In the genomic region with DNA sequence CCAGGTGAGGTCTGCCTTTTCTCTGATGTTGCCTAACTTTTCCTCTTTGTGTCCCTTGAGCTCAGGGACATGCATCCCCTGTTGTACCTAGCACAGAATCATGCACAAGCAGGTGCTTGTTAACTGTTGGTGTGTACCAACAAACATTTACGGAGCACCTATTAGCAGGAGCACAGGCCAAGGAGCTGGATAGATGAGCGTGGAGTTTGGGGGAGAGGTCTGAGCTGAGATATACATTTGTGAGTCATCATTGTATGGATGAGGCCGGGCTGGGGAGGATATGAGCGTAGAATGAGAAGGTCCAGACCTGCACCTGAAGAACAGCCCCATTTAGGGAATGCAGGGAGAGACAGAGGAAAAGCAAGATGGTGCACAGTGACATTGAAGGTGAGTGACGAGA, we compare ENCODE assay signal across 13 cellular contexts. TPM values are rescaled to one million over a fixed set of nuclear protein-coding genes. Genes with fewer than 3 reads are reported as not detected.
A peak's percentile ranks its signal among the peaks of the same experiment; 100 is the strongest.
DNase-seq lines count a peak whose midpoint lies in the region; ATAC-seq, FAIRE-seq and TF ChIP-seq lines count a peak whose summit lies in the region.
"Had no signal": no experiment of that assay in that cellular context is flagged by ENCODE, and none has a peak within 500 bp of the region (broad histone marks: within the 10 kb centered on the region; RNA-seq: fewer than 3 reads in every experiment).

No MANE protein-coding gene starts in this region.

- H3K27me3 ChIP-seq in endothelial cell of umbilical vein (ENCODE audit: control insufficient read depth in 2 of 2, insufficient read depth in 2 of 2, low read length in 2 of 2), result no peaks in the 10 kb centered on the region
- H3K27me3 ChIP-seq: adrenal gland, SJSA1, tibial artery had no signal

- H3K4me1 ChIP-seq in endothelial cell of umbilical vein (ENCODE audit: control insufficient read depth, extremely low read depth, insufficient read depth, low read length), result peaks cover 66% of the 10 kb centered on the region

- CTCF ChIA-PET in WTC11 (lab: Charles Lee) (interaction anchor here (2.4 kb wide), 1 partner anchor 173 kb away, joined by 8 read pairs; no protein-coding TSS in a partner anchor), endothelial cell of umbilical vein (lab: Charles Lee) (interaction anchor here (0.9 kb wide), 1 partner anchor 50 kb away, joined by 3 read pairs; no protein-coding TSS in a partner anchor)

- peak overlapping the region; percentile 92 for H3K27ac ChIP-seq in endothelial cell of umbilical vein (ENCODE audit: insufficient read depth, low read depth, low read length)
- H3K27ac ChIP-seq: adrenal gland, SJSA1 had no signal

- peaks cover 90% of the 10 kb centered on the region for H3K4me1 Mint-ChIP-seq in activated T-cell treated with anti-CD3 and anti-CD28 coated beads, Interleukin-2, amount 50 U/mL, for 24 hours (ENCODE audit: low read depth)
- H3K4me1 Mint-ChIP-seq in WTC11, result peaks cover 36% of the 10 kb centered on the region
- peaks cover 90% of the 10 kb centered on the region for H3K4me1 Mint-ChIP-seq in stimulated activated memory B cell treated with anti-CD40 and anti-IgM and Interleukin-4, amounts not matched to agents 10 μg/mL and 1 μg/mL and 100 μg/mL, for 72 hours

- H3K9me3 Mint-ChIP-seq in activated T-cell treated with anti-CD3 and anti-CD28 coated beads, Interleukin-2, amount 50 U/mL, for 24 hours, result no peaks in the 10 kb centered on the region
- no peaks in the 10 kb centered on the region for H3K9me3 Mint-ChIP-seq in WTC11
- H3K9me3 Mint-ChIP-seq in stimulated activated memory B cell treated with anti-CD40 and anti-IgM and Interleukin-4, amounts not matched to agents 10 μg/mL and 1 μg/mL and 100 μg/mL, for 72 hours, result no peaks in the 10 kb centered on the region

- peaks cover 96% of the 10 kb centered on the region for H3K79me2 ChIP-seq in endothelial cell of umbilical vein (ENCODE audit: control insufficient read depth, insufficient read depth, low read length)

- H3K4me3 ChIP-seq in endothelial cell of umbilical vein (replicated peaks in 1 of 3; ENCODE audit: insufficient read depth in 1 of 3, low read depth in 1 of 3, low read length in 3 of 3), result no peak overlapping the region
- H3K4me3 ChIP-seq: adrenal gland, SJSA1, tibial artery had no signal

- H3K36me3 ChIP-seq in endothelial cell of umbilical vein (ENCODE audit: control insufficient read depth in 2 of 2, extremely low read depth in 1 of 2, insufficient read depth in 2 of 2, low read length in 2 of 2), result no peaks in the 10 kb centered on the region
- H3K36me3 ChIP-seq: adrenal gland, tibial artery had no signal

- dilution Hi-C loops in endothelial cell of umbilical vein (cut with MboI; ENCODE audit: extremely low pct_ligation_motif_present, low sequenced_read_pairs), result no loop called here

- H4K20me1 ChIP-seq in endothelial cell of umbilical vein (replicated peaks; ENCODE audit: control insufficient read depth, extremely low read depth, insufficient read depth, low read length), result no peaks in the 10 kb centered on the region

- H3K9me1 ChIP-seq in endothelial cell of umbilical vein (replicated peaks; ENCODE audit: control insufficient read depth, extremely low read depth, insufficient read depth, low read length), result no peaks in the 10 kb centered on the region

- H3K36me3 Mint-ChIP-seq in activated T-cell treated with anti-CD3 and anti-CD28 coated beads, Interleukin-2, amount 50 U/mL, for 24 hours (ENCODE audit: low read depth), result peaks cover 8% of the 10 kb centered on the region
- no peaks in the 10 kb centered on the region for H3K36me3 Mint-ChIP-seq in WTC11
- peaks cover 9% of the 10 kb centered on the region for H3K36me3 Mint-ChIP-seq in stimulated activated memory B cell treated with anti-CD40 and anti-IgM and Interleukin-4, amounts not matched to agents 10 μg/mL and 1 μg/mL and 100 μg/mL, for 72 hours

- H3K4me3 Mint-ChIP-seq in activated T-cell treated with anti-CD3 and anti-CD28 coated beads, Interleukin-2, amount 50 U/mL, for 24 hours, result no peak overlapping the region
- H3K4me3 Mint-ChIP-seq in WTC11, result no peak overlapping the region
- no peak overlapping the region for H3K4me3 Mint-ChIP-seq in stimulated activated memory B cell treated with anti-CD40 and anti-IgM and Interleukin-4, amounts not matched to agents 10 μg/mL and 1 μg/mL and 100 μg/mL, for 72 hours

- DNase-seq in activated T-cell treated with anti-CD3 and anti-CD28 coated beads, Interleukin-2, amount 50 U/mL, for 24 hours, result no peak
- DNase-seq in activated T-cell treated with anti-CD3 and anti-CD28 coated beads, Interleukin-2, amount 50 U/mL, for 48 hours, result no peak
- no peak for DNase-seq in WTC11 (ENCODE audit: low spot score)
- DNase-seq in endothelial cell of umbilical vein (ENCODE audit: low read depth, low spot score), result no peak
- no peak for DNase-seq in GM10266 (ENCODE audit: extremely low spot score)
- DNase-seq: adrenal gland, GOT3, NCI-H2029 treated with DMSO at 0.1 percent for 48 hours had no signal

- FAIRE-seq in endothelial cell of umbilical vein (lab: Jason Lieb, UNC), result no peak

- no peak overlapping the region for H3K4me2 ChIP-seq in endothelial cell of umbilical vein (ENCODE audit: insufficient read depth, low read length)

- H3K27me3 Mint-ChIP-seq in activated T-cell treated with anti-CD3 and anti-CD28 coated beads, Interleukin-2, amount 50 U/mL, for 24 hours, result no peaks in the 10 kb centered on the region
- no peaks in the 10 kb centered on the region for H3K27me3 Mint-ChIP-seq in WTC11 (ENCODE audit: low read depth)
- H3K27me3 Mint-ChIP-seq in stimulated activated memory B cell treated with anti-CD40 and anti-IgM and Interleukin-4, amounts not matched to agents 10 μg/mL and 1 μg/mL and 100 μg/mL, for 72 hours, result no peaks in the 10 kb centered on the region

- H3K9ac ChIP-seq in endothelial cell of umbilical vein (replicated peaks; ENCODE audit: extremely low read depth, insufficient read depth, low read length), result no peak overlapping the region

- no peaks in the 10 kb centered on the region for H3K9me3 ChIP-seq in endothelial cell of umbilical vein (replicated peaks; ENCODE audit: control insufficient read depth, insufficient read depth, low read length)
- H3K9me3 ChIP-seq: adrenal gland, SJSA1, tibial artery had no signal

- ATAC-seq in WTC11 (no peak), GM19467 (IDR thresholded peaks at IDR 0.05; ENCODE audit: unreplicated experiment) (no peak), GM18502 (IDR thresholded peaks at IDR 0.05; ENCODE audit: poor library complexity, unreplicated experiment) (no peak)
- no peak for ATAC-seq in stimulated activated memory B cell treated with anti-CD40 and anti-IgM and Interleukin-4, amounts not matched to agents 10 μg/mL and 1 μg/mL and 100 μg/mL, for 72 hours

- no peak overlapping the region for H2AFZ ChIP-seq in endothelial cell of umbilical vein (ENCODE audit: low read depth, low read length)

- no peak for TF ChIP-seq POLR2A in endothelial cell of umbilical vein (IDR thresholded peaks at IDR 0.05; ENCODE audit: low read depth, low read length)

- TF ChIP-seq CTCF in WTC11 (IDR thresholded peaks at IDR 0.05), result no peak
- TF ChIP-seq CTCF in endothelial cell of umbilical vein (IDR thresholded peaks at IDR 0.05; ENCODE audit: extremely low read depth in 1 of 2, insufficient read depth in 1 of 2, low read depth in 1 of 2, low read length in 2 of 2), result no peak
- no peak for TF ChIP-seq CTCF in GM10266 (IDR thresholded peaks at IDR 0.05; ENCODE audit: control insufficient read depth, insufficient read depth, low read depth, missing control alignments)

- intact Hi-C loops in endothelial cell of umbilical vein (cut with micrococcal nuclease), result no loop called here

- BruUV-seq in endothelial cell of umbilical vein (replicated peaks; lab: Mats Ljungman, UMichigan), result no TSS peak

- POLR2A ChIA-PET in WTC11 (lab: Charles Lee), result interaction anchor here (1.0 kb wide), 1 partner anchor 28 kb away, joined by 3 read pairs; no protein-coding TSS in a partner anchor
- POLR2A ChIA-PET in endothelial cell of umbilical vein (lab: Charles Lee), result no interaction called here

- peak overlapping the region; percentile 85 for H3K27ac Mint-ChIP-seq in activated T-cell treated with anti-CD3 and anti-CD28 coated beads, Interleukin-2, amount 50 U/mL, for 24 hours
- H3K27ac Mint-ChIP-seq in WTC11, result peak overlapping the region; percentile 6; the same call in 1 of the 2 replicates
- peak overlapping the region; percentile 97 for H3K27ac Mint-ChIP-seq in stimulated activated memory B cell treated with anti-CD40 and anti-IgM and Interleukin-4, amounts not matched to agents 10 μg/mL and 1 μg/mL and 100 μg/mL, for 72 hours

TF ChIP-seq in WTC11, 78 proteins besides CTCF, POLR2A, EP300 and RAD21 (continues in another document):
- TF ChIP-seq, protein P1, sequence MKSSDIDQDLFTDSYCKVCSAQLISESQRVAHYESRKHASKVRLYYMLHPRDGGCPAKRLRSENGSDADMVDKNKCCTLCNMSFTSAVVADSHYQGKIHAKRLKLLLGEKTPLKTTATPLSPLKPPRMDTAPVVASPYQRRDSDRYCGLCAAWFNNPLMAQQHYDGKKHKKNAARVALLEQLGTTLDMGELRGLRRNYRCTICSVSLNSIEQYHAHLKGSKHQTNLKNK (CRISPR knock-in tag; IDR thresholded peaks at IDR 0.05), result no peak
- no peak for TF ChIP-seq EMX1 (CRISPR knock-in tag; IDR thresholded peaks at IDR 0.05)

TF ChIP-seq in endothelial cell of umbilical vein, 7 proteins besides CTCF, POLR2A, EP300 and RAD21:
- TF ChIP-seq GATA2 (IDR thresholded peaks at IDR 0.05; ENCODE audit: insufficient read depth, insufficient read length, low read depth, low read length), result no peak
- TF ChIP-seq FOS (IDR thresholded peaks at IDR 0.05; ENCODE audit: borderline replicate concordance, insufficient read depth, low read length), result peak; percentile 23

RNA-seq across cellular contexts. Expression of a gene that starts 53.4 kb away (rescaled TPM):
- total RNA-seq in WTC11 (2021), result 20.2 to 34.6 TPM (median 25.0 TPM) in 3 replicates
- total RNA-seq in endothelial cell of umbilical vein, result 71.7 and 88.2 TPM in 2 replicates
- 53.4 and 56.4 TPM in 2 replicates for polyA plus RNA-seq in endothelial cell of umbilical vein
- 47.7 and 47.9 TPM in 2 replicates for polyA plus RNA-seq in endothelial cell of umbilical vein (2011; cell fraction: cytosol; rRNA removed)
- 114 and 122 TPM in 2 replicates for polyA plus RNA-seq in endothelial cell of umbilical vein (2011; cell fraction: nucleus; rRNA removed)
- polyA plus RNA-seq in endothelial cell of umbilical vein (2012), result 87.3 and 91.3 TPM in 2 replicates
- polyA minus RNA-seq in endothelial cell of umbilical vein, result 53.1 and 59.9 TPM in 2 replicates
- polyA minus RNA-seq in endothelial cell of umbilical vein (2011; cell fraction: cytosol; rRNA and poly(A)+ RNA removed), result 13.7 TPM
- polyA minus RNA-seq in endothelial cell of umbilical vein (2011; cell fraction: nucleus; rRNA and poly(A)+ RNA removed), result 73.9 and 75.1 TPM in 2 replicates

Comparison
In these comparisons a context has a peak if more than half of its experiments do, and no peak if none do; other contexts are left out.
1. H3K27ac Mint-ChIP-seq: peak in every context shown above with its lines; median percentile 97 in stimulated activated memory B cell treated with anti-CD40 and anti-IgM and Interleukin-4, amounts not matched to agents 10 μg/mL and 1 μg/mL and 100 μg/mL, for 72 hours; 85 in activated T-cell treated with anti-CD3 and anti-CD28 coated beads, Interleukin-2, amount 50 U/mL, for 24 hours; 6 in WTC11.